27 cellular contexts compared by ENCODE assay signal in genomic region chr19:1574354-1574753, GRCh38. TPM values are rescaled to one million over a fixed set of nuclear protein-coding genes. Genes with fewer than 3 reads are reported as not detected.
"Had no signal": no experiment of that assay in that cellular context is flagged by ENCODE, and none has a peak within 500 bp of the region (broad histone marks: within the 10 kb centered on the region; RNA-seq: fewer than 3 reads in every experiment).

No MANE protein-coding gene starts in this region.

- H3K4me3 ChIP-seq: Peyer's patch, SJCRH30 had no signal

- H3K4me3 Mint-ChIP-seq: activated CD4-positive, alpha-beta memory T cell treated with anti-CD3 and anti-CD28 coated beads, Interleukin-2, amount 10 ng/mL, durations not matched to agents 7 days and 5 days; activated CD4-positive, alpha-beta T cell treated with anti-CD3 and anti-CD28 coated beads for 36 hours; activated naive CD4-positive, alpha-beta T cell treated with anti-CD3 and anti-CD28 coated beads, Interleukin-2, amount 10 ng/mL, durations not matched to agents 7 days and 5 days; activated T-cell treated with anti-CD3 and anti-CD28 coated beads, Interleukin-2, amount 50 U/mL, for 72 hours; brain had no signal

- H3K9me3 ChIP-seq: Peyer's patch, SJCRH30, SK-N-SH had no signal

- H3K27ac Mint-ChIP-seq: activated CD4-positive, alpha-beta memory T cell treated with anti-CD3 and anti-CD28 coated beads, Interleukin-2, amount 10 ng/mL, durations not matched to agents 7 days and 5 days; activated CD4-positive, alpha-beta T cell treated with anti-CD3 and anti-CD28 coated beads for 36 hours; activated naive CD4-positive, alpha-beta T cell treated with anti-CD3 and anti-CD28 coated beads, Interleukin-2, amount 10 ng/mL, durations not matched to agents 7 days and 5 days; activated T-cell treated with anti-CD3 and anti-CD28 coated beads, Interleukin-2, amount 50 U/mL, for 72 hours; activated T-helper 2 cell treated with anti-CD3 and anti-CD28 coated beads, Interferon-gamma antibody, Interleukin-2, Interleukin-4, amounts not matched to agents 10 μg/mL and 5 μg/mL and 100 μg/mL, durations not matched to agents 14 hours and 24 hours and 36 hours had no signal

- H3K9me3 Mint-ChIP-seq: activated CD4-positive, alpha-beta memory T cell treated with anti-CD3 and anti-CD28 coated beads, Interleukin-2, amount 10 ng/mL, durations not matched to agents 7 days and 5 days; activated naive CD4-positive, alpha-beta T cell treated with anti-CD3 and anti-CD28 coated beads, Interleukin-2, amount 10 ng/mL, durations not matched to agents 7 days and 5 days; activated T-cell treated with anti-CD3 and anti-CD28 coated beads, Interleukin-2, amount 50 U/mL, for 72 hours; activated T-helper 2 cell treated with anti-CD3 and anti-CD28 coated beads, Interferon-gamma antibody, Interleukin-2, Interleukin-4, amounts not matched to agents 10 μg/mL and 5 μg/mL and 100 μg/mL, durations not matched to agents 14 hours and 24 hours and 36 hours had no signal

- ATAC-seq: activated CD4-positive, alpha-beta T cell treated with anti-CD3 and anti-CD28 coated beads for 36 hours; activated T-cell treated with anti-CD3 and anti-CD28 coated beads, Interleukin-2, amount 50 U/mL, for 72 hours had no signal

- H3K4me1 ChIP-seq: Peyer's patch, SJCRH30 had no signal

- H3K27me3 ChIP-seq: Peyer's patch, SJCRH30 had no signal

- DNase-seq: activated CD4-positive, alpha-beta memory T cell treated with anti-CD3 and anti-CD28 coated beads, Interleukin-2, amount 10 ng/mL, durations not matched to agents 7 days and 5 days; activated CD4-positive, alpha-beta T cell treated with anti-CD3 and anti-CD28 coated beads for 36 hours; activated CD4-positive, alpha-beta T cell treated with anti-CD3 and anti-CD28 coated beads, Interleukin-2, amount 50 U/mL, for 1 hour; activated gamma-delta T cell treated with Interleukin-2 at 50 U/mL for 16 hours; activated naive CD4-positive, alpha-beta T cell treated with anti-CD3 and anti-CD28 coated beads, Interleukin-2, amount 10 ng/mL, durations not matched to agents 7 days and 5 days; activated T-cell treated with anti-CD3 and anti-CD28 coated beads for 4 hours; activated T-cell treated with anti-CD3 and anti-CD28 coated beads, Interleukin-2, amount 50 U/mL, for 72 hours; amygdala; MM.1S; NCI-H1105; NCI-H1436; NCI-H1694 treated with DMSO at 0.1 percent for 48 hours; NCI-H2029 treated with DMSO at 0.1 percent for 48 hours; NCI-H345; NCI-H510A; NCI-H526 treated with DMSO at 0.1 percent for 48 hours; NCI-H82; Right ventricle myocardium superior; SJCRH30; SK-N-SH; T-helper 1 cell; WERI-Rb-1 had no signal

- H3K27ac ChIP-seq: Peyer's patch, SJCRH30, WERI-Rb-1 had no signal

- H3K4me1 Mint-ChIP-seq: activated CD4-positive, alpha-beta T cell treated with anti-CD3 and anti-CD28 coated beads for 36 hours had no signal

RNA-seq across cellular contexts. Expression of gene PLK5, which starts 50.5 kb away (rescaled TPM):
- total RNA-seq: activated CD4-positive, alpha-beta memory T cell treated with anti-CD3 and anti-CD28 coated beads, Interleukin-2, amount 10 ng/mL, durations not matched to agents 7 days and 5 days; activated CD4-positive, alpha-beta T cell treated with anti-CD3 and anti-CD28 coated beads for 36 hours; activated CD8-positive, alpha-beta memory T cell treated with anti-CD3 and anti-CD28 coated beads for 36 hours; activated T-cell treated with anti-CD3 and anti-CD28 coated beads, Interleukin-2, amount 50 U/mL, for 72 hours; activated T-helper 2 cell treated with anti-CD3 and anti-CD28 coated beads, Interferon-gamma antibody, Interleukin-2, Interleukin-4, amounts not matched to agents 10 μg/mL and 5 μg/mL and 100 μg/mL, durations not matched to agents 14 hours and 24 hours and 36 hours; cardiac septum; Peyer's patch; Right ventricle myocardium superior; SJCRH30 had no signal
